ENCODE assay signal across 8 cellular contexts in the genomic region with DNA sequence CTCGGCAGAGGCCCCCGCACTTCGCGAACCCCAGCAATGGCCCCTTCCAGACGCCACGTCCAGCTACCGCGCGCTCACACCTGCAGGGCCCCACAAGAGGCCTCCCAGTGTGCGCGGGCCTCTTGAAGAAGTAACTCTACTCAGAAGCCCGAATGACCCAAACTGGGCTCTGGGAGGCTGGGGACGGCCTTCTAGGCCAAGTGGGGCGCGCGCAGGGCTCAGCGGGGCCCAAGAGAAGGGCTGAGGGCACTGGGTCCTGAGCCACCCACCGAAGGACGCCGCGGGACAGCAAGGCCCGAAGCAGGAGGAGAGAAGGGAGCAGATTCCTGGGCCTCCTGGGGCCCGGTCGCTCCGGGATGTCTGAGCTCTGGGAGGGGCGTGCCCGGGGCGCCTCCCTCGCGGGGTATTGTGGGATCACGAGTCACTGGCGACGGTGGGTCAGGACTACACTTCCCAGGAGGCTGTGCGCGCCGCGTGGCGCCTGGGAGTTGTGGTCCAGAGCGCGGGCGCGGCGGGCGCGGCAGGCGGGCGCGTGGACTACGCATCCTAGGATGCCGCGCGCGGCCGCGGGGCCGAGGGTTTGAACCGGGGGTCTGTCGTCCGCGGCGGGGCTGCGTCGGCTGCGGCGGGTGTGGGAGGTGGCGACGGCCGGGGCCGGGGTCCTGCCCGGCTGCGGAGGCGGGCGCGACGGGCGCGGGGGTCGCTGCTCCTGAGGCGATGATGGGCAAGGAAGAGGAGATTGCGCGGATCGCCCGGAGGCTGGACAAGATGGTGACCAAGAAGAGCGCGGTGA. TPM values are rescaled to one million over a fixed set of nuclear protein-coding genes. Genes with fewer than 3 reads are reported as not detected.
DNase-seq lines count a peak whose midpoint lies in the region; ATAC-seq, FAIRE-seq and TF ChIP-seq lines count a peak whose summit lies in the region.

Gene TCEA2, plus strand, starts transcription at position 603 of the 793 bp plus-strand sequence. Its CDS starts 115 bp downstream, at position 718.

- no peak within 1 kb of the TSS for H2AFZ ChIP-seq in H1 (ENCODE audit: low read length)

- intact Hi-C loops in CD4-positive, alpha-beta memory T cell (cut with micrococcal nuclease), result loop anchor here (1.0 to 5.0 kb wide), 4 partner anchors 16 to 405 kb away; partner anchors contain the start of genes PRPF6, RTEL1 and UCKL1

- H2BK12ac ChIP-seq in H1 (ENCODE audit: low read depth, low read length), result no peak within 1 kb of the TSS

- peaks cover 2 to 6% of the 10 kb centered on the region in 2 experiments for H4K20me1 ChIP-seq in H1 (replicated peaks in 1 of 2; ENCODE audit: control insufficient read depth in 1 of 2, insufficient read depth in 2 of 2, low read length in 2 of 2)

- peak within 1 kb of the TSS; percentile 0 to 64 (median 39); a peak in 5 of 7 replicates for H3K9ac ChIP-seq in H1 (replicated peaks in 1 of 4; ENCODE audit: extremely low read depth in 1 of 4, low read depth in 3 of 4, low read length in 3 of 4)

- H3K27ac Mint-ChIP-seq in CD4-positive, alpha-beta memory T cell, result peak within 1 kb of the TSS; percentile 50 to 92 (median 86)
- peak within 1 kb of the TSS; percentile 85 for H3K27ac Mint-ChIP-seq in activated CD8-positive, alpha-beta memory T cell treated with anti-CD3 and anti-CD28 coated beads, Interleukin-2, amount 10 ng/mL, durations not matched to agents 7 days and 5 days

- CTCF ChIA-PET in CD4-positive, alpha-beta memory T cell (lab: Charles Lee; ENCODE audit: partially characterized antibody), result interaction anchor here (0.6 to 11.2 kb wide), 5 partner anchors 16 to 200 kb away, joined by 3 to 133 read pairs (median 3); partner anchors contain the start of genes C20orf204, OPRL1, PRPF6 and RGS19
- CTCF ChIA-PET in activated CD8-positive, alpha-beta memory T cell treated with anti-CD3 and anti-CD28 coated beads, Interleukin-2, amount 10 ng/mL, durations not matched to agents 7 days and 5 days (lab: Charles Lee), result interaction anchor here (0.8 to 7.4 kb wide), 9 partner anchors 10 to 152 kb away, joined by 3 to 133 read pairs (median 4); partner anchors contain the start of genes C20orf204, LKAAEAR1, PRPF6 and SAMD10
- CTCF ChIA-PET in H1 (lab: Charles Lee; ENCODE audit: partially characterized antibody), result interaction anchor here (0.6 to 15.0 kb wide), 7 partner anchors 9 to 89 kb away, joined by 3 to 139 read pairs (median 4); partner anchors contain the start of genes LKAAEAR1, OPRL1, PRPF6 and RGS19

- no peaks in the 10 kb centered on the region for H3K27me3 Mint-ChIP-seq in CD4-positive, alpha-beta memory T cell
- H3K27me3 Mint-ChIP-seq in activated CD8-positive, alpha-beta memory T cell treated with anti-CD3 and anti-CD28 coated beads, Interleukin-2, amount 10 ng/mL, durations not matched to agents 7 days and 5 days, result no peaks in the 10 kb centered on the region

- H3K4me1 ChIP-seq in CD4-positive, alpha-beta memory T cell (ENCODE audit: insufficient read depth, low read length), result peaks cover 57% of the 10 kb centered on the region
- H3K4me1 ChIP-seq in H1 (replicated peaks in 1 of 4; ENCODE audit: control insufficient read depth in 3 of 4, insufficient read depth in 4 of 4, low read length in 3 of 4), result peaks cover 3 to 15% (median 9%) of the 10 kb centered on the region in 4 experiments

- H4K8ac ChIP-seq in H1 (ENCODE audit: extremely low read depth, insufficient read depth, low read length), result peak within 1 kb of the TSS; percentile 72

- no peak within 1 kb of the TSS for H3K14ac ChIP-seq in H1 (ENCODE audit: insufficient read length)

- H2BK5ac ChIP-seq in H1 (ENCODE audit: low read depth, low read length), result no peak within 1 kb of the TSS

- FAIRE-seq in HTR-8/SVneo (lab: Jason Lieb, UNC) (peak; percentile 99), H1 (lab: Jason Lieb, UNC) (no peak)

- ATAC-seq in GM21360 (IDR thresholded peaks at IDR 0.05; ENCODE audit: unreplicated experiment), result peak; percentile 68
- peak; percentile 83 for ATAC-seq in activated CD8-positive, alpha-beta memory T cell treated with anti-CD3 and anti-CD28 coated beads, Interleukin-2, amount 10 ng/mL, durations not matched to agents 7 days and 5 days

- H3K79me2 ChIP-seq in H1 (ENCODE audit: control insufficient read depth in 1 of 2, insufficient read depth in 2 of 2, low read length in 2 of 2), result no peaks in the 10 kb centered on the region

- 0 out of 4 replicates have a peak, but pooled peaks of 1 of the 3 experiments have one; percentile 3 for TF ChIP-seq CTCF in H1 (IDR thresholded peaks at IDR 0.05; ENCODE audit: control extremely low read depth in 1 of 3, insufficient read depth in 1 of 3, low read depth in 1 of 3, low read length in 3 of 3)

- POLR2A ChIA-PET in CD4-positive, alpha-beta memory T cell (lab: Charles Lee; ENCODE audit: partially characterized antibody), result interaction anchor here (0.9 to 2.3 kb wide), 11 partner anchors 10 to 525 kb away, joined by 3 to 29 read pairs (median 5); partner anchors contain the start of genes LIME1, LKAAEAR1, OPRL1 and PRPF6
- POLR2A ChIA-PET in H1 (lab: Charles Lee; ENCODE audit: partially characterized antibody), result interaction anchor here (0.5 to 1.5 kb wide), 11 partner anchors 8 to 98 kb away, joined by 3 to 7 read pairs (median 4); partner anchors contain the start of genes C20orf204, LKAAEAR1, OPRL1 and RGS19

- peak within 1 kb of the TSS; percentile 60 to 83 for H3K4me2 ChIP-seq in H1 (ENCODE audit: insufficient read depth in 1 of 2, low read depth in 2 of 2, low read length in 2 of 2)

- peak within 1 kb of the TSS; percentile 84 for H4K91ac ChIP-seq in H1 (replicated peaks; ENCODE audit: insufficient read length, low read length)

- H3K27ac ChIP-seq in CD4-positive, alpha-beta memory T cell (ENCODE audit: low read depth, low read length), result peak within 1 kb of the TSS; percentile 59
- no peak within 1 kb of the TSS for H3K27ac ChIP-seq in H1 (ENCODE audit: low read depth, low read length)

- no peak for TF ChIP-seq RAD21 in H1 (IDR thresholded peaks at IDR 0.05 in 1 of 2, conservative IDR thresholded peaks at IDR 0.05 in 1 of 2; ENCODE audit: low read depth in 2 of 2, low read length in 2 of 2)

- peaks cover 0 to 2% (median 0%) of the 10 kb centered on the region in 8 donors for H3K9me3 Mint-ChIP-seq in CD4-positive, alpha-beta memory T cell
- H3K9me3 Mint-ChIP-seq in activated CD8-positive, alpha-beta memory T cell treated with anti-CD3 and anti-CD28 coated beads, Interleukin-2, amount 10 ng/mL, durations not matched to agents 7 days and 5 days (ENCODE audit: low read depth), result no peaks in the 10 kb centered on the region

- peak within 1 kb of the TSS; percentile 80 to 93 (median 88) for H3K4me3 Mint-ChIP-seq in CD4-positive, alpha-beta memory T cell
- H3K4me3 Mint-ChIP-seq in activated CD8-positive, alpha-beta memory T cell treated with anti-CD3 and anti-CD28 coated beads, Interleukin-2, amount 10 ng/mL, durations not matched to agents 7 days and 5 days, result peak within 1 kb of the TSS; percentile 85

- TF ChIP-seq EP300 in H1 (IDR thresholded peaks at IDR 0.05; ENCODE audit: borderline replicate concordance in 1 of 2, low read depth in 2 of 2, low read length in 2 of 2), result no peak

- peak within 1 kb of the TSS; percentile 91 for H4K5ac ChIP-seq in H1 (ENCODE audit: insufficient read length, low read depth, low read length)

- H2BK20ac ChIP-seq in H1 (ENCODE audit: low read length), result no peak within 1 kb of the TSS

- TF ChIP-seq POLR2A in H1 (IDR thresholded peaks at IDR 0.05; ENCODE audit: control extremely low read depth in 1 of 2, low read depth in 2 of 2, low read length in 2 of 2), result peak in 1 of 2 experiments; percentile 21; a peak in 1 of 3 replicates

- H3K18ac ChIP-seq in H1 (ENCODE audit: extremely low read depth, low read length), result peak within 1 kb of the TSS; percentile 83

- WGBS in H1 (ENCODE audit: extremely low coverage in 1 of 2, insufficient coverage in 1 of 2, insufficient read length in 1 of 2, insufficient replicate concordance in 2 of 2, low coverage in 1 of 2, low lambda C conversion rate in 2 of 2, missing lambda C conversion rate in 1 of 2), 2 experiments, result 32% methylated on average over 22 of the region's 85 CpGs; no CpG with 5 or more reads in 1 of the 2 experiments

- no peaks in the 10 kb centered on the region for H3K36me3 ChIP-seq in CD4-positive, alpha-beta memory T cell (ENCODE audit: insufficient read depth, low read length)
- no peaks in the 10 kb centered on the region for H3K36me3 ChIP-seq in H1 (ENCODE audit: control insufficient read depth in 2 of 4, insufficient read depth in 4 of 4, low read length in 3 of 4)

- no peak within 1 kb of the TSS for H2BK15ac ChIP-seq in H1 (ENCODE audit: low read length)

- H3K4me3 ChIP-seq in CD4-positive, alpha-beta memory T cell (ENCODE audit: low read length in 2 of 2), result peak within 1 kb of the TSS; percentile 42 to 57
- H3K4me3 ChIP-seq in H1 (ENCODE audit: extremely low read depth in 1 of 4, insufficient read depth in 2 of 4, low read depth in 3 of 4, low read length in 4 of 4), result peak within 1 kb of the TSS; percentile 66 to 81 (median 72)

- H3K4me1 Mint-ChIP-seq in CD4-positive, alpha-beta memory T cell, result peaks cover 21 to 47% (median 35%) of the 10 kb centered on the region in 4 donors
- H3K4me1 Mint-ChIP-seq in activated CD8-positive, alpha-beta memory T cell treated with anti-CD3 and anti-CD28 coated beads, Interleukin-2, amount 10 ng/mL, durations not matched to agents 7 days and 5 days, result peaks cover 56% of the 10 kb centered on the region

- H2BK120ac ChIP-seq in H1 (replicated peaks; ENCODE audit: low read depth, low read length), result no peak within 1 kb of the TSS

- no peaks in the 10 kb centered on the region for H3K79me1 ChIP-seq in H1 (ENCODE audit: low read depth, low read length)

- H3K23ac ChIP-seq in H1 (ENCODE audit: insufficient read length), result no peak within 1 kb of the TSS

- H3K4ac ChIP-seq in H1 (replicated peaks; ENCODE audit: insufficient read length, low read depth, low read length), result peak within 1 kb of the TSS; percentile 69

- no peaks in the 10 kb centered on the region for H3K9me3 ChIP-seq in CD4-positive, alpha-beta memory T cell (ENCODE audit: control insufficient read depth in 1 of 2, low read length in 2 of 2)
- no peaks in the 10 kb centered on the region for H3K9me3 ChIP-seq in H1 (ENCODE audit: insufficient read depth in 2 of 2, low read depth in 1 of 2, low read length in 1 of 2)

- H3K36me3 Mint-ChIP-seq in CD4-positive, alpha-beta memory T cell, result no peaks in the 10 kb centered on the region
- H3K36me3 Mint-ChIP-seq in activated CD8-positive, alpha-beta memory T cell treated with anti-CD3 and anti-CD28 coated beads, Interleukin-2, amount 10 ng/mL, durations not matched to agents 7 days and 5 days, result no peaks in the 10 kb centered on the region

- peaks cover 2% of the 10 kb centered on the region; the same call in 1 of the 2 replicates for H3K23me2 ChIP-seq in H1 (ENCODE audit: low read depth, low read length)

- H2AK5ac ChIP-seq in H1 (ENCODE audit: low read depth, low read length), result no peak within 1 kb of the TSS

- H3K56ac ChIP-seq in H1 (replicated peaks; ENCODE audit: insufficient read length, low read depth, low read length), result no peak within 1 kb of the TSS

- peak; percentile 90 to 91 (median 90) for DNase-seq in CD4-positive, alpha-beta memory T cell
- DNase-seq in HTR-8/SVneo (ENCODE audit: insufficient read length, low spot score) (peak; percentile 100), NOMO-1 treated with DMSO at 0.1 percent for 48 hours (lab: John Stamatoyannopoulos, UW; ENCODE audit: unreplicated experiment) (peak; percentile 95), H1 (ENCODE audit: low read depth in 1 of 2, low spot score in 2 of 2) (peak in 1 of 2 experiments; percentile 95), mesenteric fat pad (ENCODE audit: low spot score) (peak; percentile 99)
- DNase-seq in activated CD8-positive, alpha-beta memory T cell treated with anti-CD3 and anti-CD28 coated beads, Interleukin-2, amount 10 ng/mL, durations not matched to agents 7 days and 5 days, result peak; percentile 97
- DNase-seq in stimulated activated CD8-positive, alpha-beta memory T cell treated with anti-CD3 and anti-CD28 coated beads, Interleukin-15, amount 100 ng/mL, for 1 hour (ENCODE audit: low read depth), result peak; percentile 87

- H3K27me3 ChIP-seq in CD4-positive, alpha-beta memory T cell (ENCODE audit: insufficient read depth, low read length), result no peaks in the 10 kb centered on the region
- no peaks in the 10 kb centered on the region; a peak in 2 of 7 replicates for H3K27me3 ChIP-seq in H1 (replicated peaks in 1 of 4; ENCODE audit: control insufficient read depth in 3 of 4, extremely low read depth in 1 of 4, insufficient read depth in 3 of 4, low read length in 3 of 4)

RNA-seq across cellular contexts. Expression of gene TCEA2, which starts in this region (rescaled TPM):
- total RNA-seq in CD4-positive, alpha-beta memory T cell, result 10 to 100 TPM; 43.3 to 45.9 TPM
- polyA plus RNA-seq in CD4-positive, alpha-beta memory T cell, result 10 to 100 TPM; 24.6 to 27.9 TPM
- total RNA-seq in activated CD8-positive, alpha-beta memory T cell treated with anti-CD3 and anti-CD28 coated beads, Interleukin-2, amount 10 ng/mL, durations not matched to agents 7 days and 5 days, result 10 to 100 TPM; 54.3 to 57.4 TPM
- total RNA-seq in H1 (2021; fragmentation: NEBNext Ultra II Directional; extraction: Animal tissue kit (Norgen Biotek cat#: 25700)), result 41.4 and 46.3 TPM in 2 replicates
- 42.3 and 66.0 TPM in 2 replicates for polyA plus RNA-seq in H1 (2011; rRNA removed)
- polyA plus RNA-seq in H1 (2011; cell fraction: cytosol; rRNA removed), result 52.5 TPM
- 118 TPM for polyA plus RNA-seq in H1 (2011; cell fraction: nucleus; rRNA removed)
- polyA plus RNA-seq in H1 (2012, experiment 1 of 2), result 34.2 to 60.1 TPM (median 48.8 TPM) in 4 replicates
- polyA plus RNA-seq in H1 (2012, experiment 2 of 2), result 35.4 TPM
- 55.3 TPM for polyA plus RNA-seq in H1 (2013, experiment 1 of 2)
- polyA plus RNA-seq in H1 (2013, experiment 2 of 2), result 51.7 TPM
- polyA minus RNA-seq in H1 (2011; rRNA and poly(A)+ RNA removed), result 9.5 and 12.8 TPM in 2 replicates
- polyA minus RNA-seq in H1 (2011; cell fraction: cytosol; rRNA and poly(A)+ RNA removed), result 14.2 TPM
- 35.6 TPM for polyA minus RNA-seq in H1 (2011; cell fraction: nucleus; rRNA and poly(A)+ RNA removed)
- total RNA-seq in mesenteric fat pad, result 42.5 TPM
